In the genomic region with DNA sequence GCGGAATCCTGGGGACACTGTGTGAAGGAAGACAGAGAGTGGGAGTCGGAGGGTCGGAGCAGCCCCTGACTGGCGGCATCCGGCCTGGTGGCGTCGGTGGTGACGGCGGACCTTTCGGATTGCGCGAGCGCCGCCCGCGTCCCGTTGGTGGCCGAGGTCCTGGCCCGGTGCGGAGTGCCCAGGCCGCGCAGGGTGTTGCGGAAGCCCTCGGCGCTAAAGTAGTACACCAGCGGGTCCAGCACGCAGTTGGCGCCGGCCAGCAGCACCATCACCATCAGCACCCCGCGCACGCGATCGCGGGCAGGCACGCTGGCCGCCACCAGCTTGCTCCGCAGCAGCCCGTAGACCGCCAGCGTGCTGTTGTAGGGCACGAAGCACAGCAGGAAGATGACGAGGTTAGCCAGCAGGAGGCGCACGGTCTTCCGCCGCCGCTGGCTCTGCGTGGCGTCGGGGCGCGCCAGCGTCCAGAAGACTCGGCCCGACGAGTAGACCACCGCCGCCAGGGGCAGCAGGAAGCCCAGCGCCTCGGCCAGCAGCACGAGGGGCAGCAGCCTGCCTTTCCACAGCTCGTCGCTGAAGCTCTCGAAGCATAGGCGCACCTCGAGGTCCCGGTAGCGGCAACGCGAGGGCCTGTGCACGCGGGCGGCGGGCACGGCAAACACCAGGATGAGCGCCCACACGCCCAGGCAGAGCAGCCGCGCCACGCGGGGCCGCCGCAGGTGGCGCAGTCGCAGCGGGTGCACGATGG, we compare ENCODE assay signal across 8 cellular contexts. TPM values are rescaled to one million over a fixed set of nuclear protein-coding genes. Genes with fewer than 3 reads are reported as not detected.
DNase-seq lines count a peak whose midpoint lies in the region; ATAC-seq and TF ChIP-seq lines count a peak whose summit lies in the region.

No MANE protein-coding gene starts in this region.

- H3K4me1 ChIP-seq in lower lobe of right lung (peaks cover 23% of the 10 kb centered on the region), tibial nerve (peaks cover 0 to 7% (median 0%) of the 10 kb centered on the region in 4 donors)

- peaks cover 7% of the 10 kb centered on the region for H3K36me3 Mint-ChIP-seq in dendritic cell treated with granulocyte-macrophage colony-stimulating factor and Interleukin-4, amounts not matched to agents 40 ng/mL and 50 ng/mL, for 4 days (ENCODE audit: low read depth)

- no peak for TF ChIP-seq EP300 in tibial nerve (IDR thresholded peaks at IDR 0.05)

- peak overlapping the region; percentile 69 for H3K4me3 Mint-ChIP-seq in dendritic cell treated with granulocyte-macrophage colony-stimulating factor and Interleukin-4, amounts not matched to agents 40 ng/mL and 50 ng/mL, for 4 days

- no peak for TF ChIP-seq POLR2A in tibial nerve (IDR thresholded peaks at IDR 0.05)

- TF ChIP-seq CTCF in lower lobe of right lung (IDR thresholded peaks at IDR 0.05) (peak; percentile 50), tibial nerve (IDR thresholded peaks at IDR 0.05) (peak; percentile 21 to 69 (median 43))

- peaks cover 3% of the 10 kb centered on the region for H3K27me3 Mint-ChIP-seq in dendritic cell treated with granulocyte-macrophage colony-stimulating factor and Interleukin-4, amounts not matched to agents 40 ng/mL and 50 ng/mL, for 4 days

- H3K27ac ChIP-seq in lower lobe of right lung (no peak overlapping the region), tibial nerve (no peak overlapping the region)

- peak; percentile 66 to 69 for ATAC-seq in lower lobe of right lung
- no peak for ATAC-seq in HG02840 (IDR thresholded peaks at IDR 0.05; ENCODE audit: low FRiP score, unreplicated experiment)
- ATAC-seq in HG03565 (IDR thresholded peaks at IDR 0.05; ENCODE audit: unreplicated experiment) = no peak

- peak overlapping the region; percentile 81 for H3K27ac Mint-ChIP-seq in dendritic cell treated with granulocyte-macrophage colony-stimulating factor and Interleukin-4, amounts not matched to agents 40 ng/mL and 50 ng/mL, for 4 days

- intact Hi-C loops in dendritic cell treated with granulocyte-macrophage colony-stimulating factor and Interleukin-4, amounts not matched to agents 40 ng/mL and 50 ng/mL, for 4 days (cut with micrococcal nuclease) = no loop called here
- intact Hi-C loops in lower lobe of right lung (cut with DNase I) = no loop called here

- H3K27me3 ChIP-seq in lower lobe of right lung (ENCODE audit: low read depth) = no peaks in the 10 kb centered on the region
- peaks cover 0 to 14% of the 10 kb centered on the region in 2 donors for H3K27me3 ChIP-seq in tibial nerve

- 29 to 35% methylated on average over 39 to 68 of the region's 88 CpGs for WGBS in tibial nerve, 2 donors

- H3K9me3 ChIP-seq in lower lobe of right lung (no peaks in the 10 kb centered on the region), tibial nerve (no peaks in the 10 kb centered on the region)

- peaks cover 55% of the 10 kb centered on the region for H3K4me1 Mint-ChIP-seq in dendritic cell treated with granulocyte-macrophage colony-stimulating factor and Interleukin-4, amounts not matched to agents 40 ng/mL and 50 ng/mL, for 4 days (ENCODE audit: low read depth)

- H3K4me3 ChIP-seq in lower lobe of right lung (peak overlapping the region; percentile 33), tibial nerve (peak overlapping the region in 2 of 4 donors; percentile 9 to 22)

- H3K36me3 ChIP-seq in lower lobe of right lung (no peaks in the 10 kb centered on the region), tibial nerve (no peaks in the 10 kb centered on the region)

- DNase-seq in activated CD4-positive, CD25-positive, alpha-beta regulatory T cell treated with anti-CD3 and anti-CD28 coated beads, Interleukin-2, amount 50 U/mL, for 72 hours = peak; percentile 70
- peak; percentile 73 for DNase-seq in lower lobe of right lung
- no peak for DNase-seq in tibial nerve (ENCODE audit: low spot score in 2 of 2)
- DNase-seq in SHP77 (lab: John Stamatoyannopoulos, UW) = no peak
- DNase-seq in NCI-H446 treated with DMSO at 0.1 percent for 48 hours (lab: John Stamatoyannopoulos, UW) = no peak

- H3K9me3 Mint-ChIP-seq in dendritic cell treated with granulocyte-macrophage colony-stimulating factor and Interleukin-4, amounts not matched to agents 40 ng/mL and 50 ng/mL, for 4 days = no peaks in the 10 kb centered on the region

RNA-seq across cellular contexts. Expression of a gene that starts 13.1 kb away (rescaled TPM):
- total RNA-seq in lower lobe of right lung (169 TPM), tibial nerve (100 to 1,000 TPM; 192 to 256 (median 242) TPM)

RNA-seq across cellular contexts. Expression of a gene that starts 15.4 kb away (rescaled TPM):
- total RNA-seq in lower lobe of right lung (3.8 TPM), tibial nerve (10 to 100 TPM in 1 of 4 donors, 1 to 10 TPM in 3; 1.8 to 11.4 (median 3.2) TPM)

RNA-seq across cellular contexts. Expression of a gene that starts 26.9 kb away (rescaled TPM):
- total RNA-seq in lower lobe of right lung (7.2 TPM), tibial nerve (1 to 10 TPM in 3 of 4 donors, under 1 TPM in 1; 0.30 to 2.4 (median 2.0) TPM)

RNA-seq across cellular contexts. Expression of a gene that starts 42.6 kb away (rescaled TPM):
- total RNA-seq in lower lobe of right lung (41.3 TPM), tibial nerve (10 to 100 TPM; 32.6 to 52.5 (median 45.3) TPM)

RNA-seq across cellular contexts. Expression of a gene that starts 52.2 kb away (rescaled TPM):
- total RNA-seq in lower lobe of right lung = 30.2 TPM
- 10 to 100 TPM; 16.1 to 30.9 (median 24.3) TPM for total RNA-seq in tibial nerve

Comparison
In these comparisons a context has a peak if more than half of its experiments do, and no peak if none do; other contexts are left out.
1. DNase-seq: peak in activated CD4-positive, CD25-positive, alpha-beta regulatory T cell treated with anti-CD3 and anti-CD28 coated beads, Interleukin-2, amount 50 U/mL, for 72 hours (single experiment) and lower lobe of right lung (single experiment); none in tibial nerve (0 of 2), SHP77 (0 of 2) and NCI-H446 treated with DMSO at 0.1 percent for 48 hours (single experiment).
2. ATAC-seq: peak in lower lobe of right lung (2 of 2); none in HG02840 (single experiment) and HG03565 (single experiment).